Comparison of ENCODE assay signal across 1 cellular context in the genomic region with DNA sequence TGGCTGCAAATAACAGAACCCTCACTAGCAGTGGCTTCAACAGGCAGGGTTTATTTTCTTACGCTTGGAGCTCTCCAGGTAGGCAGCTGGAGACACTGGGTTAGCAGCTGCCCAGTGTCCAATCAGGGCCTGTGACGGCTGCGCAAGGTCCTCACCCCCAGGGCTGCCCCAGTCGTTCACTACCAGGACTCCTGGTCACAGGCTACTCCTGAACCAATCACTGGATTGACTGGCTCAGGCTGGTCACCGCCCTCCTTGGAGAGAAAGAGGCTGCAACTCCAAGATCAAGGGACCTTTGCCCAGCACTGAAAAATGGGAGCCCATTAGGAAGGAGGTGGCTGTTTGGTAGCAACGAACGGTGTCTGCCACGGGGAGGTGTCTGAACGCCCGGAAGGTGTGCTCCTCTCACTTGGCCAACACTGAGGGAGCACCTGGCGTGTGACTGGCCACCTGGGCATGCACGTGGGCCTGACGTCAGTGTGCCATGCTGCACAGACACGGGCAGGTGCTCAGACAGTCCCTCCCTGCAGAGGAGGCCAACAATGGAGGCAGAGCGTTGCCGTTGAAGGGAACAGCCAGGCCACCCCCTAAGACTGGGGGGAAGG.
TF ChIP-seq lines count a peak whose summit lies in the region.

No MANE protein-coding gene starts in this region.

TF ChIP-seq in HepG2, 621 proteins besides CTCF, POLR2A, EP300 and RAD21 (continued from another document and continues in another):
- TF ChIP-seq, protein P1, sequence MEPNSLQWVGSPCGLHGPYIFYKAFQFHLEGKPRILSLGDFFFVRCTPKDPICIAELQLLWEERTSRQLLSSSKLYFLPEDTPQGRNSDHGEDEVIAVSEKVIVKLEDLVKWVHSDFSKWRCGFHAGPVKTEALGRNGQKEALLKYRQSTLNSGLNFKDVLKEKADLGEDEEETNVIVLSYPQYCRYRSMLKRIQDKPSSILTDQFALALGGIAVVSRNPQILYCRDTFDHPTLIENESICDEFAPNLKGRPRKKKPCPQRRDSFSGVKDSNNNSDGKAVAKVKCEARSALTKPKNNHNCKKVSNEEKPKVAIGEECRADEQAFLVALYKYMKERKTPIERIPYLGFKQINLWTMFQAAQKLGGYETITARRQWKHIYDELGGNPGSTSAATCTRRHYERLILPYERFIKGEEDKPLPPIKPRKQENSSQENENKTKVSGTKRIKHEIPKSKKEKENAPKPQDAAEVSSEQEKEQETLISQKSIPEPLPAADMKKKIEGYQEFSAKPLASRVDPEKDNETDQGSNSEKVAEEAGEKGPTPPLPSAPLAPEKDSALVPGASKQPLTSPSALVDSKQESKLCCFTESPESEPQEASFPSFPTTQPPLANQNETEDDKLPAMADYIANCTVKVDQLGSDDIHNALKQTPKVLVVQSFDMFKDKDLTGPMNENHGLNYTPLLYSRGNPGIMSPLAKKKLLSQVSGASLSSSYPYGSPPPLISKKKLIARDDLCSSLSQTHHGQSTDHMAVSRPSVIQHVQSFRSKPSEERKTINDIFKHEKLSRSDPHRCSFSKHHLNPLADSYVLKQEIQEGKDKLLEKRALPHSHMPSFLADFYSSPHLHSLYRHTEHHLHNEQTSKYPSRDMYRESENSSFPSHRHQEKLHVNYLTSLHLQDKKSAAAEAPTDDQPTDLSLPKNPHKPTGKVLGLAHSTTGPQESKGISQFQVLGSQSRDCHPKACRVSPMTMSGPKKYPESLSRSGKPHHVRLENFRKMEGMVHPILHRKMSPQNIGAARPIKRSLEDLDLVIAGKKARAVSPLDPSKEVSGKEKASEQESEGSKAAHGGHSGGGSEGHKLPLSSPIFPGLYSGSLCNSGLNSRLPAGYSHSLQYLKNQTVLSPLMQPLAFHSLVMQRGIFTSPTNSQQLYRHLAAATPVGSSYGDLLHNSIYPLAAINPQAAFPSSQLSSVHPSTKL (CRISPR knock-in tag; IDR thresholded peaks at IDR 0.05), result no peak
- TF ChIP-seq KAT7 (CRISPR knock-in tag; IDR thresholded peaks at IDR 0.05; ENCODE audit: borderline replicate concordance) (no peak), ZNF605 (CRISPR knock-in tag; IDR thresholded peaks at IDR 0.05) (no peak), ATF1 (CRISPR knock-in tag; IDR thresholded peaks at IDR 0.05) (no peak; the same call in 1 of the 2 replicates), ZNF660 (CRISPR knock-in tag; IDR thresholded peaks at IDR 0.05; ENCODE audit: borderline replicate concordance, low read depth) (no peak), ZNF263 (CRISPR knock-in tag; IDR thresholded peaks at IDR 0.05) (peak; percentile 90), RBAK (CRISPR knock-in tag; IDR thresholded peaks at IDR 0.05) (no peak), ZNF264 (CRISPR knock-in tag; IDR thresholded peaks at IDR 0.05) (no peak), ZNF225 (CRISPR knock-in tag; IDR thresholded peaks at IDR 0.05) (no peak), PTBP1 (IDR thresholded peaks at IDR 0.05; ENCODE audit: low read depth, low read length, poor library complexity, severe bottlenecking) (no peak), RXRA (CRISPR knock-in tag; IDR thresholded peaks at IDR 0.05) (no peak; the same call in none of the 2 replicates), ASH2L (IDR thresholded peaks at IDR 0.05; ENCODE audit: insufficient read length, low read depth, low read length) (no peak), ZNF274 (CRISPR knock-in tag; IDR thresholded peaks at IDR 0.05) (no peak; the same call in 1 of the 2 replicates), PITX1 (CRISPR knock-in tag; IDR thresholded peaks at IDR 0.05) (no peak), ZNF232 (CRISPR knock-in tag; IDR thresholded peaks at IDR 0.05; ENCODE audit: borderline replicate concordance) (no peak), RFX5 (IDR thresholded peaks at IDR 0.05; ENCODE audit: low read depth, low read length) (no peak), WIZ (CRISPR knock-in tag; IDR thresholded peaks at IDR 0.05) (no peak), KLF11 (CRISPR knock-in tag; IDR thresholded peaks at IDR 0.05) (no peak), MYNN (CRISPR knock-in tag; IDR thresholded peaks at IDR 0.05; ENCODE audit: low read depth) (no peak), EZH2 (conservative IDR thresholded peaks at IDR 0.05; ENCODE audit: low read depth, low read length) (no peak), ZKSCAN1 (IDR thresholded peaks at IDR 0.05; ENCODE audit: low read length) (no peak), HOXD1 (CRISPR knock-in tag; IDR thresholded peaks at IDR 0.05) (no peak), ZNF143 (CRISPR knock-in tag; IDR thresholded peaks at IDR 0.05) (no peak), MTA3 (CRISPR knock-in tag; IDR thresholded peaks at IDR 0.05) (no peak), MYC (CRISPR knock-in tag; IDR thresholded peaks at IDR 0.05; ENCODE audit: borderline replicate concordance) (peak; percentile 72), BRCA1 (CRISPR knock-in tag; IDR thresholded peaks at IDR 0.05) (no peak), HDAC6 (IDR thresholded peaks at IDR 0.05; ENCODE audit: low read depth, low read length) (no peak), NFE2L2 (IDR thresholded peaks at IDR 0.05; ENCODE audit: low read length) (no peak), ZNF564 (CRISPR knock-in tag; IDR thresholded peaks at IDR 0.05) (peak; percentile 75; the same call in 1 of the 2 replicates), EED (CRISPR knock-in tag; IDR thresholded peaks at IDR 0.05) (peak; percentile 10; the same call in 1 of the 2 replicates), GATAD2A (CRISPR knock-in tag; IDR thresholded peaks at IDR 0.05) (no peak), SAFB2 (CRISPR knock-in tag; IDR thresholded peaks at IDR 0.05; ENCODE audit: borderline replicate concordance, low read depth) (no peak), MTF1 (CRISPR knock-in tag; IDR thresholded peaks at IDR 0.05) (no peak), KDM5A (IDR thresholded peaks at IDR 0.05; ENCODE audit: borderline replicate concordance, low read length) (no peak), CC2D1A (CRISPR knock-in tag; IDR thresholded peaks at IDR 0.05) (no peak)
- TF ChIP-seq, protein P2, sequence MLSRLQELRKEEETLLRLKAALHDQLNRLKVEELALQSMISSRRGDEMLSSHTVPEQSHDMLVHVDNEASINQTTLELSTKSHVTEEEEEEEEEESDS (CRISPR knock-in tag; IDR thresholded peaks at IDR 0.05; ENCODE audit: borderline replicate concordance), result no peak
- TF ChIP-seq, protein P3, sequence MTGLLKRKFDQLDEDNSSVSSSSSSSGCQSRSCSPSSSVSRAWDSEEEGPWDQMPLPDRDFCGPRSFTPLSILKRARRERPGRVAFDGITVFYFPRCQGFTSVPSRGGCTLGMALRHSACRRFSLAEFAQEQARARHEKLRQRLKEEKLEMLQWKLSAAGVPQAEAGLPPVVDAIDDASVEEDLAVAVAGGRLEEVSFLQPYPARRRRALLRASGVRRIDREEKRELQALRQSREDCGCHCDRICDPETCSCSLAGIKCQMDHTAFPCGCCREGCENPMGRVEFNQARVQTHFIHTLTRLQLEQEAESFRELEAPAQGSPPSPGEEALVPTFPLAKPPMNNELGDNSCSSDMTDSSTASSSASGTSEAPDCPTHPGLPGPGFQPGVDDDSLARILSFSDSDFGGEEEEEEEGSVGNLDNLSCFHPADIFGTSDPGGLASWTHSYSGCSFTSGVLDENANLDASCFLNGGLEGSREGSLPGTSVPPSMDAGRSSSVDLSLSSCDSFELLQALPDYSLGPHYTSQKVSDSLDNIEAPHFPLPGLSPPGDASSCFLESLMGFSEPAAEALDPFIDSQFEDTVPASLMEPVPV (CRISPR knock-in tag; IDR thresholded peaks at IDR 0.05), result 0 out of 2 replicates have a peak, but pooled peaks have one; percentile 46
- TF ChIP-seq, protein P4, sequence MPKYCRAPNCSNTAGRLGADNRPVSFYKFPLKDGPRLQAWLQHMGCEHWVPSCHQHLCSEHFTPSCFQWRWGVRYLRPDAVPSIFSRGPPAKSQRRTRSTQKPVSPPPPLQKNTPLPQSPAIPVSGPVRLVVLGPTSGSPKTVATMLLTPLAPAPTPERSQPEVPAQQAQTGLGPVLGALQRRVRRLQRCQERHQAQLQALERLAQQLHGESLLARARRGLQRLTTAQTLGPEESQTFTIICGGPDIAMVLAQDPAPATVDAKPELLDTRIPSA (CRISPR knock-in tag; IDR thresholded peaks at IDR 0.05; ENCODE audit: borderline replicate concordance), result no peak
- TF ChIP-seq, protein P5, sequence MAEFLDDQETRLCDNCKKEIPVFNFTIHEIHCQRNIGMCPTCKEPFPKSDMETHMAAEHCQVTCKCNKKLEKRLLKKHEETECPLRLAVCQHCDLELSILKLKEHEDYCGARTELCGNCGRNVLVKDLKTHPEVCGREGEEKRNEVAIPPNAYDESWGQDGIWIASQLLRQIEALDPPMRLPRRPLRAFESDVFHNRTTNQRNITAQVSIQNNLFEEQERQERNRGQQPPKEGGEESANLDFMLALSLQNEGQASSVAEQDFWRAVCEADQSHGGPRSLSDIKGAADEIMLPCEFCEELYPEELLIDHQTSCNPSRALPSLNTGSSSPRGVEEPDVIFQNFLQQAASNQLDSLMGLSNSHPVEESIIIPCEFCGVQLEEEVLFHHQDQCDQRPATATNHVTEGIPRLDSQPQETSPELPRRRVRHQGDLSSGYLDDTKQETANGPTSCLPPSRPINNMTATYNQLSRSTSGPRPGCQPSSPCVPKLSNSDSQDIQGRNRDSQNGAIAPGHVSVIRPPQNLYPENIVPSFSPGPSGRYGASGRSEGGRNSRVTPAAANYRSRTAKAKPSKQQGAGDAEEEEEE (CRISPR knock-in tag; IDR thresholded peaks at IDR 0.05; ENCODE audit: borderline replicate concordance), result no peak
- TF ChIP-seq, protein P6, sequence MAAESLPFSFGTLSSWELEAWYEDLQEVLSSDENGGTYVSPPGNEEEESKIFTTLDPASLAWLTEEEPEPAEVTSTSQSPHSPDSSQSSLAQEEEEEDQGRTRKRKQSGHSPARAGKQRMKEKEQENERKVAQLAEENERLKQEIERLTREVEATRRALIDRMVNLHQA (CRISPR knock-in tag; IDR thresholded peaks at IDR 0.05), result no peak
- TF ChIP-seq, protein P7, sequence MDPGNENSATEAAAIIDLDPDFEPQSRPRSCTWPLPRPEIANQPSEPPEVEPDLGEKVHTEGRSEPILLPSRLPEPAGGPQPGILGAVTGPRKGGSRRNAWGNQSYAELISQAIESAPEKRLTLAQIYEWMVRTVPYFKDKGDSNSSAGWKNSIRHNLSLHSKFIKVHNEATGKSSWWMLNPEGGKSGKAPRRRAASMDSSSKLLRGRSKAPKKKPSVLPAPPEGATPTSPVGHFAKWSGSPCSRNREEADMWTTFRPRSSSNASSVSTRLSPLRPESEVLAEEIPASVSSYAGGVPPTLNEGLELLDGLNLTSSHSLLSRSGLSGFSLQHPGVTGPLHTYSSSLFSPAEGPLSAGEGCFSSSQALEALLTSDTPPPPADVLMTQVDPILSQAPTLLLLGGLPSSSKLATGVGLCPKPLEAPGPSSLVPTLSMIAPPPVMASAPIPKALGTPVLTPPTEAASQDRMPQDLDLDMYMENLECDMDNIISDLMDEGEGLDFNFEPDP (CRISPR knock-in tag; conservative IDR thresholded peaks at IDR 0.05), result no peak
- TF ChIP-seq, protein P8, sequence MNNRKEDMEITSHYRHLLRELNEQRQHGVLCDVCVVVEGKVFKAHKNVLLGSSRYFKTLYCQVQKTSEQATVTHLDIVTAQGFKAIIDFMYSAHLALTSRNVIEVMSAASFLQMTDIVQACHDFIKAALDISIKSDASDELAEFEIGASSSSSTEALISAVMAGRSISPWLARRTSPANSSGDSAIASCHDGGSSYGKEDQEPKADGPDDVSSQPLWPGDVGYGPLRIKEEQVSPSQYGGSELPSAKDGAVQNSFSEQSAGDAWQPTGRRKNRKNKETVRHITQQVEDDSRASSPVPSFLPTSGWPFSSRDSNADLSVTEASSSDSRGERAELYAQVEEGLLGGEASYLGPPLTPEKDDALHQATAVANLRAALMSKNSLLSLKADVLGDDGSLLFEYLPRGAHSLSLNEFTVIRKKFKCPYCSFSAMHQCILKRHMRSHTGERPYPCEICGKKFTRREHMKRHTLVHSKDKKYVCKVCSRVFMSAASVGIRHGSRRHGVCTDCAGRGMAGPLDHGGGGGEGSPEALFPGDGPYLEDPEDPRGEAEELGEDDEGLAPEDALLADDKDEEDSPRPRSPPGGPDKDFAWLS (CRISPR knock-in tag; IDR thresholded peaks at IDR 0.05; ENCODE audit: borderline replicate concordance), result no peak
- TF ChIP-seq, protein P9, sequence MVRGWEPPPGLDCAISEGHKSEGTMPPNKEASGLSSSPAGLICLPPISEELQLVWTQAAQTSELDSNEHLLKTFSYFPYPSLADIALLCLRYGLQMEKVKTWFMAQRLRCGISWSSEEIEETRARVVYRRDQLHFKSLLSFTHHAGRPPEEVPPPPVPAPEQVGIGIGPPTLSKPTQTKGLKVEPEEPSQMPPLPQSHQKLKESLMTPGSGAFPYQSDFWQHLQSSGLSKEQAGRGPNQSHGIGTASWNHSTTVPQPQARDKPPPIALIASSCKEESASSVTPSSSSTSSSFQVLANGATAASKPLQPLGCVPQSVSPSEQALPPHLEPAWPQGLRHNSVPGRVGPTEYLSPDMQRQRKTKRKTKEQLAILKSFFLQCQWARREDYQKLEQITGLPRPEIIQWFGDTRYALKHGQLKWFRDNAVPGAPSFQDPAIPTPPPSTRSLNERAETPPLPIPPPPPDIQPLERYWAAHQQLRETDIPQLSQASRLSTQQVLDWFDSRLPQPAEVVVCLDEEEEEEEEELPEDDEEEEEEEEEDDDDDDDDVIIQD (CRISPR knock-in tag; IDR thresholded peaks at IDR 0.05; ENCODE audit: low read depth), result no peak
- TF ChIP-seq, protein P10, sequence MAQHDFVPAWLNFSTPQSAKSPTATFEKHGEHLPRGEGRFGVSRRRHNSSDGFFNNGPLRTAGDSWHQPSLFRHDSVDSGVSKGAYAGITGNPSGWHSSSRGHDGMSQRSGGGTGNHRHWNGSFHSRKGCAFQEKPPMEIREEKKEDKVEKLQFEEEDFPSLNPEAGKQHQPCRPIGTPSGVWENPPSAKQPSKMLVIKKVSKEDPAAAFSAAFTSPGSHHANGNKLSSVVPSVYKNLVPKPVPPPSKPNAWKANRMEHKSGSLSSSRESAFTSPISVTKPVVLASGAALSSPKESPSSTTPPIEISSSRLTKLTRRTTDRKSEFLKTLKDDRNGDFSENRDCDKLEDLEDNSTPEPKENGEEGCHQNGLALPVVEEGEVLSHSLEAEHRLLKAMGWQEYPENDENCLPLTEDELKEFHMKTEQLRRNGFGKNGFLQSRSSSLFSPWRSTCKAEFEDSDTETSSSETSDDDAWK (CRISPR knock-in tag; IDR thresholded peaks at IDR 0.05), result no peak
- TF ChIP-seq, protein P11, sequence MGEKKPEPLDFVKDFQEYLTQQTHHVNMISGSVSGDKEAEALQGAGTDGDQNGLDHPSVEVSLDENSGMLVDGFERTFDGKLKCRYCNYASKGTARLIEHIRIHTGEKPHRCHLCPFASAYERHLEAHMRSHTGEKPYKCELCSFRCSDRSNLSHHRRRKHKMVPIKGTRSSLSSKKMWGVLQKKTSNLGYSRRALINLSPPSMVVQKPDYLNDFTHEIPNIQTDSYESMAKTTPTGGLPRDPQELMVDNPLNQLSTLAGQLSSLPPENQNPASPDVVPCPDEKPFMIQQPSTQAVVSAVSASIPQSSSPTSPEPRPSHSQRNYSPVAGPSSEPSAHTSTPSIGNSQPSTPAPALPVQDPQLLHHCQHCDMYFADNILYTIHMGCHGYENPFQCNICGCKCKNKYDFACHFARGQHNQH (CRISPR knock-in tag; IDR thresholded peaks at IDR 0.05), result no peak
